In genomic region chr15:63048115-63048985, GRCh38 we compare ENCODE assay signal across 1 cellular context.
TF ChIP-seq lines count a peak whose summit lies in the region.

No MANE protein-coding gene starts in this region.

TF ChIP-seq in HepG2, 621 proteins besides CTCF, POLR2A, EP300 and RAD21 (continued from another document and continues in another):
- TF ChIP-seq, protein P1, sequence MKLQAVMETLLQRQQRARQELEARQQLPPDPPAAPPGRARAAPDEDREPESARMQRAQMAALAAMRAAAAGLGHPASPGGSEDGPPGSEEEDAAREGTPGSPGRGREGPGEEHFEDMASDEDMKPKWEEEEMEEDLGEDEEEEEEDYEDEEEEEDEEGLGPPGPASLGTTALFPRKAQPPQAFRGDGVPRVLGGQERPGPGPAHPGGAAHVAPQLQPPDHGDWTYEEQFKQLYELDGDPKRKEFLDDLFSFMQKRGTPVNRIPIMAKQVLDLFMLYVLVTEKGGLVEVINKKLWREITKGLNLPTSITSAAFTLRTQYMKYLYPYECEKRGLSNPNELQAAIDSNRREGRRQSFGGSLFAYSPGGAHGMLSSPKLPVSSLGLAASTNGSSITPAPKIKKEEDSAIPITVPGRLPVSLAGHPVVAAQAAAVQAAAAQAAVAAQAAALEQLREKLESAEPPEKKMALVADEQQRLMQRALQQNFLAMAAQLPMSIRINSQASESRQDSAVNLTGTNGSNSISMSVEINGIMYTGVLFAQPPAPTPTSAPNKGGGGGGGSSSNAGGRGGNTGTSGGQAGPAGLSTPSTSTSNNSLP (IDR thresholded peaks at IDR 0.05; ENCODE audit: low read depth, low read length) = 0 out of 2 replicates have a peak, but pooled peaks have one; percentile 6
- TF ChIP-seq PPARG (CRISPR knock-in tag; conservative IDR thresholded peaks at IDR 0.05) = no peak
- 0 out of 2 replicates have a peak, but pooled peaks have one; percentile 78 for TF ChIP-seq IRX3 (CRISPR knock-in tag; IDR thresholded peaks at IDR 0.05; ENCODE audit: borderline replicate concordance, low read depth)
- TF ChIP-seq DR1 (CRISPR knock-in tag; IDR thresholded peaks at IDR 0.05) = peak; percentile 24; the same call in 1 of the 2 replicates
- TF ChIP-seq PHF20 (CRISPR knock-in tag; IDR thresholded peaks at IDR 0.05) = peak; percentile 55; the same call in 1 of the 2 replicates
- TF ChIP-seq NFATC3 (CRISPR knock-in tag; IDR thresholded peaks at IDR 0.05) = no peak
- TF ChIP-seq AHR (CRISPR knock-in tag; IDR thresholded peaks at IDR 0.05) = peak; percentile 38; the same call in 1 of the 2 replicates
- 0 out of 2 replicates have a peak, but pooled peaks have one; percentile 52 for TF ChIP-seq ZNF468 (CRISPR knock-in tag; IDR thresholded peaks at IDR 0.05)
- peak; percentile 97 for TF ChIP-seq GTF3A (CRISPR knock-in tag; conservative IDR thresholded peaks at IDR 0.05)
- TF ChIP-seq ZNF720 (CRISPR knock-in tag; IDR thresholded peaks at IDR 0.05) = no peak
- no peak for TF ChIP-seq SMARCE1 (IDR thresholded peaks at IDR 0.05; ENCODE audit: borderline replicate concordance)
- TF ChIP-seq ZBTB10 (CRISPR knock-in tag; IDR thresholded peaks at IDR 0.05; ENCODE audit: borderline replicate concordance) = peak; percentile 39; the same call in 1 of the 2 replicates
- no peak; the same call in 1 of the 2 replicates for TF ChIP-seq ZNF333 (CRISPR knock-in tag; IDR thresholded peaks at IDR 0.05; ENCODE audit: borderline replicate concordance)
- TF ChIP-seq ZNF792 (CRISPR knock-in tag; IDR thresholded peaks at IDR 0.05) = peak; percentile 54
- no peak for TF ChIP-seq ZNF180 (CRISPR knock-in tag; IDR thresholded peaks at IDR 0.05; ENCODE audit: borderline replicate concordance, low read depth)
- TF ChIP-seq SOX5 (CRISPR knock-in tag; IDR thresholded peaks at IDR 0.05; ENCODE audit: borderline replicate concordance) = no peak
- no peak for TF ChIP-seq CC2D1A (CRISPR knock-in tag; IDR thresholded peaks at IDR 0.05)
- TF ChIP-seq DPF2 (CRISPR knock-in tag; IDR thresholded peaks at IDR 0.05; ENCODE audit: borderline replicate concordance, low read depth) = no peak
- no peak for TF ChIP-seq ZNF33B (CRISPR knock-in tag; IDR thresholded peaks at IDR 0.05)
- TF ChIP-seq MED1 (CRISPR knock-in tag; IDR thresholded peaks at IDR 0.05) = peak; percentile 88
- TF ChIP-seq ZNF558 (CRISPR knock-in tag; IDR thresholded peaks at IDR 0.05; ENCODE audit: borderline replicate concordance) = no peak; the same call in 1 of the 2 replicates
- TF ChIP-seq, protein P2, sequence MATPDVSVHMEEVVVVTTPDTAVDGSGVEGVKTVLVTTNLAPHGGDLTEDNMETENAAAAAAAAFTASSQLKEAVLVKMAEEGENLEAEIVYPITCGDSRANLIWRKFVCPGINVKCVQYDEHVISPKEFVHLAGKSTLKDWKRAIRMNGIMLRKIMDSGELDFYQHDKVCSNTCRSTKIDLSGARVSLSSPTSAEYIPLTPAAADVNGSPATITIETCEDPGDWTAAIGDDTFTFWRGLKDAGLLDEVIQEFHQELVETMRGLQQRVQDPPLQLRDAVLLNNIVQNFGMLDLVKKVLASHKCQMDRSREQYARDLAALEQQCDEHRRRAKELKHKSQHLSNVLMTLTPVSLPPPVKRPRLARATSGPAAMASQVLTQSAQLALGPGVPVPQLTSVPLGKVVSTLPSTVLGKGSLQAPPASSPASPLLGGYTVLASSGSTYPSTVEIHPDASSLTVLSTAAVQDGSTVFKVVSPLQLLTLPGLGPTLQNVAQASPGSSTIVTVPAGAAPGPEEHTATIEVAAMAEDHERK (CRISPR knock-in tag; IDR thresholded peaks at IDR 0.05; ENCODE audit: low read depth) = no peak
- TF ChIP-seq SIN3A (IDR thresholded peaks at IDR 0.05; ENCODE audit: borderline replicate concordance, low read depth, low read length) = 0 out of 2 replicates have a peak, but pooled peaks have one; percentile 24
- TF ChIP-seq SMC3 (IDR thresholded peaks at IDR 0.05; ENCODE audit: low read length) = peak; percentile 67; the same call in 1 of the 2 replicates
- TF ChIP-seq ZNF781 (CRISPR knock-in tag; IDR thresholded peaks at IDR 0.05; ENCODE audit: borderline replicate concordance, not compliant biosample characterization) = no peak
- no peak for TF ChIP-seq SATB2 (CRISPR knock-in tag; IDR thresholded peaks at IDR 0.05)
- TF ChIP-seq NR2F6 (IDR thresholded peaks at IDR 0.05) = 0 out of 2 replicates have a peak, but pooled peaks have one; percentile 23
- peak; percentile 72 for TF ChIP-seq NR2F6 (CRISPR knock-in tag; IDR thresholded peaks at IDR 0.05)
- no peak for TF ChIP-seq RCOR2 (CRISPR knock-in tag; IDR thresholded peaks at IDR 0.05)
- no peak for TF ChIP-seq TEAD2 (CRISPR knock-in tag; IDR thresholded peaks at IDR 0.05)
- TF ChIP-seq, protein P3, sequence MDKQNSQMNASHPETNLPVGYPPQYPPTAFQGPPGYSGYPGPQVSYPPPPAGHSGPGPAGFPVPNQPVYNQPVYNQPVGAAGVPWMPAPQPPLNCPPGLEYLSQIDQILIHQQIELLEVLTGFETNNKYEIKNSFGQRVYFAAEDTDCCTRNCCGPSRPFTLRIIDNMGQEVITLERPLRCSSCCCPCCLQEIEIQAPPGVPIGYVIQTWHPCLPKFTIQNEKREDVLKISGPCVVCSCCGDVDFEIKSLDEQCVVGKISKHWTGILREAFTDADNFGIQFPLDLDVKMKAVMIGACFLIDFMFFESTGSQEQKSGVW (CRISPR knock-in tag; IDR thresholded peaks at IDR 0.05; ENCODE audit: borderline replicate concordance) = no peak
- TF ChIP-seq ZBTB38 (CRISPR knock-in tag; IDR thresholded peaks at IDR 0.05) = peak; percentile 88; the same call in 1 of the 2 replicates
- TF ChIP-seq ZNF383 (CRISPR knock-in tag; IDR thresholded peaks at IDR 0.05; ENCODE audit: borderline replicate concordance) = no peak
- TF ChIP-seq ZNF318 (CRISPR knock-in tag; IDR thresholded peaks at IDR 0.05) = no peak
- TF ChIP-seq, protein P4, sequence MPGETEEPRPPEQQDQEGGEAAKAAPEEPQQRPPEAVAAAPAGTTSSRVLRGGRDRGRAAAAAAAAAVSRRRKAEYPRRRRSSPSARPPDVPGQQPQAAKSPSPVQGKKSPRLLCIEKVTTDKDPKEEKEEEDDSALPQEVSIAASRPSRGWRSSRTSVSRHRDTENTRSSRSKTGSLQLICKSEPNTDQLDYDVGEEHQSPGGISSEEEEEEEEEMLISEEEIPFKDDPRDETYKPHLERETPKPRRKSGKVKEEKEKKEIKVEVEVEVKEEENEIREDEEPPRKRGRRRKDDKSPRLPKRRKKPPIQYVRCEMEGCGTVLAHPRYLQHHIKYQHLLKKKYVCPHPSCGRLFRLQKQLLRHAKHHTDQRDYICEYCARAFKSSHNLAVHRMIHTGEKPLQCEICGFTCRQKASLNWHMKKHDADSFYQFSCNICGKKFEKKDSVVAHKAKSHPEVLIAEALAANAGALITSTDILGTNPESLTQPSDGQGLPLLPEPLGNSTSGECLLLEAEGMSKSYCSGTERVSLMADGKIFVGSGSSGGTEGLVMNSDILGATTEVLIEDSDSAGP (CRISPR knock-in tag; IDR thresholded peaks at IDR 0.05; ENCODE audit: borderline replicate concordance) = peak; percentile 87
- no peak for TF ChIP-seq MAFG (CRISPR knock-in tag; IDR thresholded peaks at IDR 0.05)
- TF ChIP-seq ZNF674 (CRISPR knock-in tag; IDR thresholded peaks at IDR 0.05; ENCODE audit: low read depth) = 0 out of 2 replicates have a peak, but pooled peaks have one; percentile 82
- peak; percentile 17; the same call in 1 of the 2 replicates for TF ChIP-seq MEIS2 (CRISPR knock-in tag; IDR thresholded peaks at IDR 0.05)
- TF ChIP-seq ZNF639 (CRISPR knock-in tag; conservative IDR thresholded peaks at IDR 0.05) = no peak
- peak; percentile 47; the same call in 1 of the 2 replicates for TF ChIP-seq ADNP (CRISPR knock-in tag; IDR thresholded peaks at IDR 0.05)
- peak; percentile 19; the same call in 1 of the 2 replicates for TF ChIP-seq ZNF205 (CRISPR knock-in tag; IDR thresholded peaks at IDR 0.05)
- TF ChIP-seq HHEX (CRISPR knock-in tag; IDR thresholded peaks at IDR 0.05) = no peak
- 0 out of 2 replicates have a peak, but pooled peaks have one; percentile 33 for TF ChIP-seq ZBTB46 (CRISPR knock-in tag; IDR thresholded peaks at IDR 0.05; ENCODE audit: borderline replicate concordance)
